ENCODE assay signal across 20 cellular contexts in genomic region chr5:68367717-68368116, GRCh38.
"Had no signal": no experiment of that assay in that cellular context is flagged by ENCODE, and none has a peak within 500 bp of the region (broad histone marks: within the 10 kb centered on the region; RNA-seq: fewer than 3 reads in every experiment).

No MANE protein-coding gene starts in this region.

- H3K36me3 Mint-ChIP-seq: stimulated activated effector memory CD8-positive, alpha-beta T cell treated with anti-CD3 and anti-CD28 coated beads, Interleukin-12 subunit alpha, Interleukin-12 subunit beta, amount 100 ng/mL, for 72 hours had no signal

- H3K4me2 ChIP-seq: hepatocyte had no signal

- H2AFZ ChIP-seq: hepatocyte had no signal

- H3K36me3 ChIP-seq: colonic mucosa, ovary, right atrium auricular region, tibial nerve, upper lobe of right lung, vagina had no signal

- H3K27me3 Mint-ChIP-seq: naive B cell had no signal

- H3K4me3 Mint-ChIP-seq: neural crest cell had no signal

- H3K9me3 ChIP-seq: colonic mucosa, ovary, testis, upper lobe of right lung, vagina had no signal

- ATAC-seq: left colon, left ventricle myocardium superior, upper lobe of right lung had no signal

- H3K27me3 ChIP-seq: colonic mucosa, foreskin keratinocyte, hepatocyte, ovary, right atrium auricular region, testis, tibial nerve, upper lobe of right lung, vagina had no signal

- H3K4me1 ChIP-seq: colonic mucosa, right atrium auricular region, testis, tibial nerve, upper lobe of right lung, vagina had no signal

- DNase-seq: colonic mucosa; dermis blood vessel endothelial cell; head of caudate nucleus; left colon; left ventricle myocardium superior; naive B cell; ovary; stimulated activated CD4-positive, alpha-beta T cell treated with anti-CD3 and anti-CD28 coated beads, Interleukin-4, amount 100 ng/mL, for 1 hour; stimulated activated CD8-positive, alpha-beta memory T cell treated with anti-CD3 and anti-CD28 coated beads, Interleukin-4, amount 100 ng/mL, for 48 hours; stimulated activated naive CD8-positive, alpha-beta T cell treated with anti-CD3 and anti-CD28 coated beads, Interleukin-15, Interleukin-2, amounts not matched to agents 100 U/mL and 50 U/mL, for 24 hours; upper lobe of right lung had no signal

- H3K79me2 ChIP-seq: hepatocyte had no signal

- H3K27ac ChIP-seq: colonic mucosa, foreskin keratinocyte, hepatocyte, ovary, right atrium auricular region, testis, tibial nerve, upper lobe of right lung, vagina had no signal

- H3K4me3 ChIP-seq: colonic mucosa, hepatocyte, lung, ovary, right atrium auricular region, testis, tibial nerve, upper lobe of right lung, vagina had no signal
